32 cellular contexts compared by ENCODE assay signal in the genomic region with DNA sequence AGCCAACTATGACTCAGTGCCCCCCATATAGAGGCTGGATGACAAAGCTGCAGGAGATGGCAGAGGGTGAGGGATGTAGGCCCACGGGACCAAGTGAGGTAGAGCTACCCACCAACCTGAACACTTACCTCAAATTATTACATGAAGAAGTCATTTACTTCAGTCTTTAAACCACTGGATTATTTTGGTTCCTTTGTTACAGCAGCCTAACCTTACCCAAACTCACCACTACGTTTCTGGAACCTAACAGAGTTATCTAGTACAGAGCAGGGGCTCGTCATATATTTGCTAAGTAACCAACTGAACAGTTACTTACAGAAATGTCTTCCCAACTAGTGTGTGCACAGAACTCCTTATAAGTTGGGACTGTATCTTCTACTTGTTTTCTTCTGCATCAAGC.
"Had no signal": no experiment of that assay in that cellular context is flagged by ENCODE, and none has a peak within 500 bp of the region (broad histone marks: within the 10 kb centered on the region; RNA-seq: fewer than 3 reads in every experiment).

No MANE protein-coding gene starts in this region.

- H3K27ac ChIP-seq: body of pancreas, esophagus muscularis mucosa, foreskin keratinocyte, gastrocnemius medialis, WERI-Rb-1 had no signal

- H3K4me3 ChIP-seq: body of pancreas, esophagus muscularis mucosa, gastrocnemius medialis had no signal

- H3K36me3 ChIP-seq: esophagus muscularis mucosa, gastrocnemius medialis, WERI-Rb-1 had no signal

- H3K36me3 Mint-ChIP-seq: activated naive CD8-positive, alpha-beta T cell had no signal

- H3K9me3 ChIP-seq: body of pancreas, gastrocnemius medialis had no signal

- H3K27me3 ChIP-seq: body of pancreas, esophagus muscularis mucosa, foreskin keratinocyte, gastrocnemius medialis had no signal

- H3K4me3 Mint-ChIP-seq: activated B cell treated with CpG ODN at 0.5 μM for 24 hours; activated CD8-positive, alpha-beta T cell treated with anti-CD3 and anti-CD28 coated beads for 36 hours; activated naive CD8-positive, alpha-beta T cell; activated T-cell treated with anti-CD3 and anti-CD28 coated beads, Interleukin-2, amount 50 U/mL, for 4 hours; activated T-helper 17 cell treated with anti-CD3 and anti-CD28 coated beads, Interleukin-2, amount 50 U/mL, for 72 hours; effector memory CD8-positive, alpha-beta T cell; T-helper 17 cell; T-helper 2 cell treated with Interferon-gamma antibody and Interleukin-4, amounts not matched to agents 5 μg/mL and 100 μg/mL, for 36 hours had no signal

- H3K27ac Mint-ChIP-seq: activated B cell treated with CpG ODN at 0.5 μM for 24 hours; activated CD8-positive, alpha-beta T cell treated with anti-CD3 and anti-CD28 coated beads for 36 hours; activated naive CD8-positive, alpha-beta T cell; activated T-helper 17 cell treated with anti-CD3 and anti-CD28 coated beads, Interleukin-2, amount 50 U/mL, for 72 hours; effector memory CD8-positive, alpha-beta T cell; T-helper 17 cell; T-helper 2 cell treated with Interferon-gamma antibody and Interleukin-4, amounts not matched to agents 5 μg/mL and 100 μg/mL, for 36 hours had no signal

- FAIRE-seq: colon had no signal

- H3K4me1 ChIP-seq: body of pancreas, esophagus muscularis mucosa, foreskin keratinocyte, gastrocnemius medialis had no signal

- DNase-seq: activated B cell treated with CpG ODN at 0.5 μM for 24 hours; activated CD4-positive, alpha-beta T cell treated with anti-CD3 and anti-CD28 coated beads for 48 hours; activated CD4-positive, alpha-beta T cell treated with anti-CD3 and anti-CD28 coated beads, Interleukin-2, amount 50 U/mL, for 1 hour; activated CD4-positive, alpha-beta T cell treated with anti-CD3 and anti-CD28 coated beads, Interleukin-2, amount 50 U/mL, for 48 hours; activated CD8-positive, alpha-beta memory T cell treated with anti-CD3 and anti-CD28 coated beads for 24 hours; activated CD8-positive, alpha-beta T cell treated with anti-CD3 and anti-CD28 coated beads for 36 hours; activated effector memory CD4-positive, alpha-beta T cell treated with Interleukin-2 at 50 U/mL for 16 hours; activated gamma-delta T cell treated with Interleukin-2 at 50 U/mL for 16 hours; activated naive CD4-positive, alpha-beta T cell treated with anti-CD3 and anti-CD28 coated beads, Interleukin-2, amount 50 U/mL, for 16 hours; activated naive CD4-positive, alpha-beta T cell treated with Interleukin-2 at 50 U/mL for 16 hours; activated T-cell treated with anti-CD3 and anti-CD28 coated beads, Interleukin-2, amount 50 U/mL, for 4 hours; amniotic stem cell; anterior cingulate cortex; body of pancreas; caudate nucleus; cortex of kidney; dermis blood vessel endothelial cell; effector CD4-positive, alpha-beta T cell; effector memory CD8-positive, alpha-beta T cell; erythroblast; foreskin keratinocyte; gastrocnemius medialis; T-helper 1 cell; T-helper 17 cell; T1000; WERI-Rb-1 had no signal

- H3K27me3 Mint-ChIP-seq: activated CD8-positive, alpha-beta T cell treated with anti-CD3 and anti-CD28 coated beads for 36 hours; activated naive CD8-positive, alpha-beta T cell; effector memory CD8-positive, alpha-beta T cell; T-helper 17 cell had no signal

- H3K9me3 Mint-ChIP-seq: activated CD8-positive, alpha-beta T cell treated with anti-CD3 and anti-CD28 coated beads for 36 hours; T-helper 2 cell treated with Interferon-gamma antibody and Interleukin-4, amounts not matched to agents 5 μg/mL and 100 μg/mL, for 36 hours had no signal

- H3K4me1 Mint-ChIP-seq: activated B cell treated with CpG ODN at 0.5 μM for 24 hours; activated T-helper 17 cell treated with anti-CD3 and anti-CD28 coated beads, Interleukin-2, amount 50 U/mL, for 72 hours; T-helper 17 cell had no signal

- ATAC-seq: activated CD4-positive, CD25-positive, alpha-beta regulatory T cell treated with anti-CD3 and anti-CD28 coated beads, Interleukin-2, amount 50 U/mL, for 24 hours; activated CD8-positive, alpha-beta T cell treated with anti-CD3 and anti-CD28 coated beads for 36 hours; activated T-cell treated with anti-CD3 and anti-CD28 coated beads, Interleukin-2, amount 50 U/mL, for 4 hours; activated T-helper 17 cell treated with anti-CD3 and anti-CD28 coated beads, Interleukin-2, amount 50 U/mL, for 72 hours; body of pancreas; effector memory CD8-positive, alpha-beta T cell; foreskin keratinocyte; gastrocnemius medialis; T-helper 17 cell had no signal
